9 cellular contexts compared by ENCODE assay signal in genomic region chr19:44582581-44583265, GRCh38. TPM values are rescaled to one million over a fixed set of nuclear protein-coding genes. Genes with fewer than 3 reads are reported as not detected.
DNase-seq lines count a peak whose midpoint lies in the region; ATAC-seq, FAIRE-seq and TF ChIP-seq lines count a peak whose summit lies in the region.
"Had no signal": no experiment of that assay in that cellular context is flagged by ENCODE, and none has a peak within 500 bp of the region (broad histone marks: within the 10 kb centered on the region; RNA-seq: fewer than 3 reads in every experiment).

No MANE protein-coding gene starts in this region.

- no peaks in the 10 kb centered on the region for H3K27me3 ChIP-seq in GM06990 (replicated peaks; ENCODE audit: control insufficient read depth, insufficient read depth, low read length)

- H3K4me1 Mint-ChIP-seq in chondrocyte (ENCODE audit: low read depth) (peaks cover 20% of the 10 kb centered on the region), osteocyte (ENCODE audit: unreplicated experiment) (peaks cover 7% of the 10 kb centered on the region)

- no peak overlapping the region for H3K4me3 ChIP-seq in GM06990 (replicated peaks; ENCODE audit: low read depth, low read length)

- H3K27ac Mint-ChIP-seq in chondrocyte (ENCODE audit: unreplicated experiment) (no peak overlapping the region), osteocyte (ENCODE audit: unreplicated experiment) (no peak overlapping the region)

- no peaks in the 10 kb centered on the region for H3K9me3 Mint-ChIP-seq in chondrocyte (ENCODE audit: low read depth)
- no peaks in the 10 kb centered on the region for H3K9me3 Mint-ChIP-seq in osteocyte (ENCODE audit: unreplicated experiment)

- H3K27me3 Mint-ChIP-seq in chondrocyte (ENCODE audit: low read depth) (no peaks in the 10 kb centered on the region), osteocyte (ENCODE audit: unreplicated experiment) (peaks cover 6% of the 10 kb centered on the region)

- ATAC-seq in GM19455 (IDR thresholded peaks at IDR 0.05; ENCODE audit: unreplicated experiment) = no peak

- no peak for FAIRE-seq in GM12891 (lab: Jason Lieb, UNC)

- peak; percentile 13 for DNase-seq in GM06990 (ENCODE audit: extremely low read depth, insufficient read length)
- DNase-seq in LHCN-M2 (ENCODE audit: low read depth) = peak; percentile 31
- DNase-seq in chondrocyte (ENCODE audit: low spot score) = no peak
- no peak for DNase-seq in osteocyte (ENCODE audit: extremely low spot score, unreplicated experiment)
- no peak for DNase-seq in RKO (ENCODE audit: low spot score)
- DNase-seq in cerebellum (ENCODE audit: low spot score) = no peak
- no peak for DNase-seq in GM12891 (ENCODE audit: insufficient read length, low spot score)

- H3K4me3 Mint-ChIP-seq in chondrocyte (ENCODE audit: unreplicated experiment) = no peak overlapping the region
- no peak overlapping the region for H3K4me3 Mint-ChIP-seq in osteocyte (ENCODE audit: unreplicated experiment)

- no peaks in the 10 kb centered on the region for H3K36me3 ChIP-seq in GM06990 (ENCODE audit: control insufficient read depth, insufficient read depth, low read length)

- TF ChIP-seq CTCF in GM06990 (IDR thresholded peaks at IDR 0.05; ENCODE audit: insufficient read depth, low read length, poor library complexity, severe bottlenecking) = peak; percentile 59
- TF ChIP-seq CTCF in chondrocyte (IDR thresholded peaks at IDR 0.05) = peak; percentile 75
- peak; percentile 56 for TF ChIP-seq CTCF in osteocyte (IDR thresholded peaks at IDR 0.05)

- H3K36me3 Mint-ChIP-seq in chondrocyte (ENCODE audit: low read depth) (no peaks in the 10 kb centered on the region), osteocyte (ENCODE audit: unreplicated experiment) (no peaks in the 10 kb centered on the region)

- no peak for TF ChIP-seq POLR2A in GM12891 (IDR thresholded peaks at IDR 0.05; ENCODE audit: low read depth, low read length)

TF ChIP-seq in GM12891, 5 proteins besides CTCF, POLR2A, EP300 and RAD21:
- TF ChIP-seq POLR2AphosphoS5 (IDR thresholded peaks at IDR 0.05; ENCODE audit: low read depth, low read length) = no peak
- TF ChIP-seq PAX5 (IDR thresholded peaks at IDR 0.05; ENCODE audit: insufficient read depth, low read length, severe bottlenecking) = no peak
- no peak for TF ChIP-seq TAF1 (IDR thresholded peaks at IDR 0.05; ENCODE audit: low read depth, low read length)
- TF ChIP-seq POU2F2 (IDR thresholded peaks at IDR 0.05; ENCODE audit: low read depth, low read length) = no peak
- no peak for TF ChIP-seq SPI1 (IDR thresholded peaks at IDR 0.05; ENCODE audit: low read depth, low read length)

RNA-seq across cellular contexts. Expression of gene IGSF23, which starts 30.6 kb away (rescaled TPM):
- total RNA-seq in LHCN-M2 (2014; rRNA removed) = not detected in 2 replicates
- polyA plus RNA-seq in LHCN-M2 (2012) = not detected
- not detected in 3 replicates for total RNA-seq in chondrocyte
- not detected in 2 replicates for total RNA-seq in osteocyte
- not detected for total RNA-seq in cerebellum
- polyA plus RNA-seq in GM12891 (2012; ENCODE audit: low read depth, missing spikeins) = not detected
- total RNA-seq: skeletal muscle tissue had no signal

RNA-seq across cellular contexts. Expression of gene CEACAM20, which starts 53.2 kb away (rescaled TPM):
- total RNA-seq in LHCN-M2 (2014; rRNA removed) = not detected in 2 replicates
- not detected for polyA plus RNA-seq in LHCN-M2 (2012)
- not detected in 3 replicates for total RNA-seq in chondrocyte
- not detected in 2 replicates for total RNA-seq in osteocyte
- total RNA-seq in cerebellum = not detected
- not detected for polyA plus RNA-seq in GM12891 (2012; ENCODE audit: low read depth, missing spikeins)
- total RNA-seq: skeletal muscle tissue had no signal

Comparison
In these comparisons a context has a peak if more than half of its experiments do, and no peak if none do; other contexts are left out.
1. DNase-seq: peak in GM06990 (single experiment) and LHCN-M2 (single experiment); none in chondrocyte (single experiment), osteocyte (single experiment), RKO (single experiment), cerebellum (single experiment) and GM12891 (single experiment).
2. Peak in every context shown above with its lines, with median percentiles within 50 percentile points of each other: CTCF ChIP-seq.